Comparison of ENCODE assay signal across 15 cellular contexts in genomic region chr16:86865866-86866675, GRCh38.
DNase-seq lines count a peak whose midpoint lies in the region; ATAC-seq and TF ChIP-seq lines count a peak whose summit lies in the region.
"Had no signal": no experiment of that assay in that cellular context is flagged by ENCODE, and none has a peak within 500 bp of the region (broad histone marks: within the 10 kb centered on the region; RNA-seq: fewer than 3 reads in every experiment).

No MANE protein-coding gene starts in this region.

- H3K79me2 ChIP-seq in HCT116 (ENCODE audit: insufficient read depth, low read length): no peaks in the 10 kb centered on the region

- no peaks in the 10 kb centered on the region for H3K9me2 ChIP-seq in HCT116 (ENCODE audit: insufficient read depth)

- no peak for DNase-seq in HCT116 (ENCODE audit: low read depth, low spot score)
- peak; percentile 79 for DNase-seq in coronary artery (ENCODE audit: low spot score)
- peak; percentile 75 to 94 (median 91) for DNase-seq in right cardiac atrium
- DNase-seq in SW480 (ENCODE audit: low spot score): no peak
- no peak for DNase-seq in T-helper 1 cell
- DNase-seq in ureter (ENCODE audit: low spot score): no peak
- DNase-seq in GM10266 (ENCODE audit: extremely low spot score): no peak
- DNase-seq: activated CD8-positive, alpha-beta T cell treated with anti-CD3 and anti-CD28 coated beads, Interleukin-2, amount 10 ng/mL, durations not matched to agents 7 days and 5 days; activated gamma-delta T cell treated with Interleukin-2 at 50 U/mL for 16 hours; HCEC 1CT; MV-4-11; NCI-H524 had no signal

- no peak overlapping the region for H2AFZ ChIP-seq in HCT116 (ENCODE audit: low read depth, low read length, poor library complexity, severe bottlenecking)

- 38% methylated on average over 24 of the region's 24 CpGs for WGBS in right cardiac atrium

- H3K9me3 ChIP-seq in HCT116 (ENCODE audit: control insufficient read depth in 1 of 2, insufficient read depth in 1 of 2, low read depth in 1 of 2, low read length in 2 of 2): peaks cover 0 to 4% of the 10 kb centered on the region in 2 experiments; a peak in 1 of 4 replicates
- no peaks in the 10 kb centered on the region for H3K9me3 ChIP-seq in right cardiac atrium (ENCODE audit: control insufficient read depth, low read length)
- peaks cover 0 to 4% (median 0%) of the 10 kb centered on the region in 3 donors for H3K9me3 ChIP-seq in skeletal muscle tissue (ENCODE audit: control insufficient read depth in 3 of 3, low read length in 3 of 3)
- H3K9me3 ChIP-seq: Peyer's patch had no signal

- TF ChIP-seq RAD21 in HCT116 (IDR thresholded peaks at IDR 0.05; ENCODE audit: low read depth): no peak

- RAD21 ChIA-PET in HCT116 (lab: Charles Lee; ENCODE audit: low non-redundant PET in 1 of 2, low total read pairs in 2 of 2, uncharacterized antibody in 2 of 2, unreplicated experiment in 2 of 2): no interaction called here

- no peaks in the 10 kb centered on the region for H4K20me1 ChIP-seq in HCT116 (ENCODE audit: insufficient read depth)

- H3K4me2 ChIP-seq in HCT116 (ENCODE audit: low read length): no peak overlapping the region

- TF ChIP-seq POLR2A in HCT116 (IDR thresholded peaks at IDR 0.05; ENCODE audit: borderline replicate concordance, extremely low read depth, insufficient read depth, insufficient read length): no peak

- TF ChIP-seq CTCF in HCT116 (IDR thresholded peaks at IDR 0.05 in 2 of 3, conservative IDR thresholded peaks at IDR 0.05 in 1 of 3; ENCODE audit: borderline replicate concordance in 1 of 3, insufficient read depth in 1 of 3, low read depth in 2 of 3, low read length in 2 of 3) (peak in 1 of 3 experiments; percentile 11; a peak in 1 of 6 replicates), coronary artery (IDR thresholded peaks at IDR 0.05) (peak; percentile 23), GM10266 (IDR thresholded peaks at IDR 0.05; ENCODE audit: control insufficient read depth, insufficient read depth, low read depth, missing control alignments) (no peak)

- H3K4me3 ChIP-seq in HCT116 (replicated peaks in 1 of 2; ENCODE audit: low read depth in 1 of 2, low read length in 2 of 2) (no peak overlapping the region), coronary artery (peak overlapping the region; percentile 3), right cardiac atrium (ENCODE audit: low read length) (no peak overlapping the region), skeletal muscle tissue (ENCODE audit: low read length in 3 of 3) (peak overlapping the region; percentile 28 to 59 (median 49))
- H3K4me3 ChIP-seq: Peyer's patch had no signal

- H3K4me1 ChIP-seq in HCT116 (ENCODE audit: control insufficient read depth in 1 of 2, insufficient read depth in 2 of 2, low read length in 2 of 2) (no peaks in the 10 kb centered on the region), right cardiac atrium (ENCODE audit: control insufficient read depth, insufficient read depth, low read length) (peaks cover 3% of the 10 kb centered on the region), skeletal muscle tissue (ENCODE audit: control insufficient read depth in 3 of 3, insufficient read depth in 3 of 3, low read length in 3 of 3) (peaks cover 14 to 23% (median 20%) of the 10 kb centered on the region in 3 donors)
- H3K4me1 ChIP-seq: Peyer's patch had no signal

- POLR2A ChIA-PET in HCT116 (lab: Charles Lee): no interaction called here

- peak; percentile 63 for ATAC-seq in HCT116
- ATAC-seq in right cardiac atrium: peak; percentile 94 to 95
- ATAC-seq: activated CD8-positive, alpha-beta T cell treated with anti-CD3 and anti-CD28 coated beads, Interleukin-2, amount 10 ng/mL, durations not matched to agents 7 days and 5 days had no signal

- CTCF ChIA-PET in HCT116 (lab: Charles Lee): no interaction called here

- H3K36me3 ChIP-seq in HCT116 (ENCODE audit: control insufficient read depth in 1 of 2, insufficient read depth in 2 of 2, low read length in 2 of 2): no peaks in the 10 kb centered on the region
- no peaks in the 10 kb centered on the region for H3K36me3 ChIP-seq in skeletal muscle tissue (ENCODE audit: control insufficient read depth in 3 of 3, insufficient read depth in 3 of 3, low read length in 3 of 3)
- H3K36me3 ChIP-seq: Peyer's patch had no signal

- H3K27me3 ChIP-seq in HCT116 (ENCODE audit: insufficient read depth, low read length): peaks cover 36% of the 10 kb centered on the region; the same call in 1 of the 2 replicates
- H3K27me3 ChIP-seq in right cardiac atrium (ENCODE audit: control insufficient read depth, insufficient read depth): no peaks in the 10 kb centered on the region
- H3K27me3 ChIP-seq in skeletal muscle tissue (ENCODE audit: control insufficient read depth in 3 of 3, insufficient read depth in 3 of 3, low read length in 3 of 3): peaks cover 0 to 25% (median 15%) of the 10 kb centered on the region in 3 donors
- H3K27me3 ChIP-seq: Peyer's patch had no signal

- no TSS peak for BruUV-seq in HCT116 (replicated peaks; lab: Mats Ljungman, UMichigan)

- H3K27ac ChIP-seq in HCT116 (ENCODE audit: low read depth, low read length): no peak overlapping the region
- H3K27ac ChIP-seq in coronary artery: peak overlapping the region; percentile 32 to 60
- H3K27ac ChIP-seq in right cardiac atrium (ENCODE audit: low read length): peak overlapping the region; percentile 90
- peak overlapping the region; percentile 37 for H3K27ac ChIP-seq in skeletal muscle tissue (ENCODE audit: low read depth, low read length)
- H3K27ac ChIP-seq: C4-2B, Peyer's patch had no signal

- intact Hi-C loops in HCT116 (cut with micrococcal nuclease): no loop called here
- intact Hi-C loops in right cardiac atrium (cut with DNase I): no loop called here

- H3K9ac ChIP-seq in HCT116 (ENCODE audit: low read length) (no peak overlapping the region), skeletal muscle tissue (ENCODE audit: low read depth in 1 of 3, low read length in 3 of 3) (peak overlapping the region in 1 of 3 donors; percentile 42)

TF ChIP-seq in HCT116, 20 proteins besides CTCF, POLR2A, EP300 and RAD21:
- TF ChIP-seq REST (IDR thresholded peaks at IDR 0.05; ENCODE audit: low read depth) (no peak), SIN3A (IDR thresholded peaks at IDR 0.05; ENCODE audit: low read depth) (no peak), ZFX (IDR thresholded peaks at IDR 0.05) (no peak), ZNF274 (IDR thresholded peaks at IDR 0.05; ENCODE audit: low read depth, low read length) (no peak), EZH2phosphoT487 (IDR thresholded peaks at IDR 0.05; ENCODE audit: borderline replicate concordance) (no peak), POLR2AphosphoS5 (IDR thresholded peaks at IDR 0.05; ENCODE audit: low read depth, low read length) (no peak), SP1 (IDR thresholded peaks at IDR 0.05; ENCODE audit: low read depth) (no peak), TCF7L2 (IDR thresholded peaks at IDR 0.05; ENCODE audit: borderline replicate concordance, extremely low read depth, insufficient read depth, insufficient read length) (no peak), ELF1 (IDR thresholded peaks at IDR 0.05; ENCODE audit: borderline replicate concordance, low read depth) (no peak), JUND (IDR thresholded peaks at IDR 0.05) (no peak), CBX3 (IDR thresholded peaks at IDR 0.05; ENCODE audit: low read depth) (no peak)
- TF ChIP-seq, protein P1, sequence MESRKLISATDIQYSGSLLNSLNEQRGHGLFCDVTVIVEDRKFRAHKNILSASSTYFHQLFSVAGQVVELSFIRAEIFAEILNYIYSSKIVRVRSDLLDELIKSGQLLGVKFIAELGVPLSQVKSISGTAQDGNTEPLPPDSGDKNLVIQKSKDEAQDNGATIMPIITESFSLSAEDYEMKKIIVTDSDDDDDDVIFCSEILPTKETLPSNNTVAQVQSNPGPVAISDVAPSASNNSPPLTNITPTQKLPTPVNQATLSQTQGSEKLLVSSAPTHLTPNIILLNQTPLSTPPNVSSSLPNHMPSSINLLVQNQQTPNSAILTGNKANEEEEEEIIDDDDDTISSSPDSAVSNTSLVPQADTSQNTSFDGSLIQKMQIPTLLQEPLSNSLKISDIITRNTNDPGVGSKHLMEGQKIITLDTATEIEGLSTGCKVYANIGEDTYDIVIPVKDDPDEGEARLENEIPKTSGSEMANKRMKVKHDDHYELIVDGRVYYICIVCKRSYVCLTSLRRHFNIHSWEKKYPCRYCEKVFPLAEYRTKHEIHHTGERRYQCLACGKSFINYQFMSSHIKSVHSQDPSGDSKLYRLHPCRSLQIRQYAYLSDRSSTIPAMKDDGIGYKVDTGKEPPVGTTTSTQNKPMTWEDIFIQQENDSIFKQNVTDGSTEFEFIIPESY (IDR thresholded peaks at IDR 0.05; ENCODE audit: extremely low read depth, insufficient replicate concordance, low read length): no peak

Comparison
In these comparisons a context has a peak if more than half of its experiments do, and no peak if none do; other contexts are left out.
1. DNase-seq: peak in coronary artery (single experiment) and right cardiac atrium (3 of 3); none in HCT116 (single experiment), SW480 (single experiment), T-helper 1 cell (0 of 5), ureter (single experiment) and GM10266 (single experiment).
2. H3K4me3 ChIP-seq: peak in coronary artery (single experiment) and skeletal muscle tissue (3 of 3); none in HCT116 (0 of 2) and right cardiac atrium (single experiment).